18 cellular contexts compared by ENCODE assay signal in genomic region chr7:150722403-150723065, GRCh38. TPM values are rescaled to one million over a fixed set of nuclear protein-coding genes. Genes with fewer than 3 reads are reported as not detected.
A peak's percentile ranks its signal among the peaks of the same experiment; 100 is the strongest.
DNase-seq lines count a peak whose midpoint lies in the region; ATAC-seq, FAIRE-seq and TF ChIP-seq lines count a peak whose summit lies in the region.
"Had no signal": no experiment of that assay in that cellular context is flagged by ENCODE, and none has a peak within 500 bp of the region (broad histone marks: within the 10 kb centered on the region; RNA-seq: fewer than 3 reads in every experiment).

No MANE protein-coding gene starts in this region.

- H3K36me3 ChIP-seq in tibial nerve, result peaks cover 0 to 7% (median 0%) of the 10 kb centered on the region in 3 donors
- H3K36me3 ChIP-seq: BE2C had no signal

- no peak for TF ChIP-seq EP300 in tibial nerve (IDR thresholded peaks at IDR 0.05)

- H3K4me3 ChIP-seq in tibial nerve, result no peak overlapping the region
- H3K4me3 ChIP-seq: tibial artery had no signal

- peaks cover 62% of the 10 kb centered on the region for H3K4me1 Mint-ChIP-seq in CD14-positive monocyte
- peaks cover 54 to 59% of the 10 kb centered on the region in 2 donors for H3K4me1 Mint-ChIP-seq in natural killer cell treated with Interleukin-12 subunit alpha and Interleukin-12 subunit beta and Interleukin-15 and Interleukin-18, amount 100 ng/mL, for 72 hours (ENCODE audit: low read depth in 2 of 2)
- H3K4me1 Mint-ChIP-seq: activated B cell treated with CpG ODN at 0.5 μM for 24 hours had no signal

- H3K4me1 ChIP-seq in tibial nerve, result peaks cover 0 to 9% (median 0%) of the 10 kb centered on the region in 4 donors
- H3K4me1 ChIP-seq: BE2C, tibial artery had no signal

- intact Hi-C loops in CD14-positive monocyte (cut with micrococcal nuclease), result no loop called here

- DNase-seq in CD14-positive monocyte (ENCODE audit: low spot score) (no peak), GM12892 (ENCODE audit: insufficient read length) (no peak), ecto neural progenitor cell (ENCODE audit: low spot score) (peak; percentile 32), germinal center (ENCODE audit: low spot score) (no peak), tibial nerve (ENCODE audit: low spot score in 2 of 2) (no peak), SK-N-DZ (ENCODE audit: low spot score) (no peak), H4 (ENCODE audit: low spot score) (no peak)
- no peak for DNase-seq in natural killer cell treated with Interleukin-12 subunit alpha and Interleukin-12 subunit beta and Interleukin-15 and Interleukin-18, amount 100 ng/mL, for 72 hours (ENCODE audit: low spot score)
- DNase-seq: activated B cell treated with CpG ODN at 0.5 μM for 24 hours; activated CD8-positive, alpha-beta memory T cell treated with anti-CD3 and anti-CD28 coated beads, Interleukin-2, amount 50 U/mL, for 48 hours; BE2C; cortex of kidney; mesendoderm; stimulated activated CD4-positive, alpha-beta T cell treated with anti-CD3 and anti-CD28 coated beads, Interleukin-12 subunit alpha, Interleukin-12 subunit beta, amount 100 ng/mL, for 4 hours; tibial artery had no signal

- H3K4me3 Mint-ChIP-seq in CD14-positive monocyte, result peak overlapping the region; percentile 34 to 61
- H3K4me3 Mint-ChIP-seq in natural killer cell treated with Interleukin-12 subunit alpha and Interleukin-12 subunit beta and Interleukin-15 and Interleukin-18, amount 100 ng/mL, for 72 hours, result no peak overlapping the region
- H3K4me3 Mint-ChIP-seq: activated B cell treated with CpG ODN at 0.5 μM for 24 hours had no signal

- peaks cover under 1 to 7% (median 2%) of the 10 kb centered on the region in 7 donors for H3K9me3 Mint-ChIP-seq in CD14-positive monocyte
- H3K9me3 Mint-ChIP-seq in natural killer cell treated with Interleukin-12 subunit alpha and Interleukin-12 subunit beta and Interleukin-15 and Interleukin-18, amount 100 ng/mL, for 72 hours, result peaks cover 1% of the 10 kb centered on the region

- TF ChIP-seq CTCF in CD14-positive monocyte (IDR thresholded peaks at IDR 0.05) (no peak), tibial nerve (IDR thresholded peaks at IDR 0.05) (no peak)

- no peak for TF ChIP-seq POLR2A in GM12892 (IDR thresholded peaks at IDR 0.05; ENCODE audit: low read depth, low read length)
- TF ChIP-seq POLR2A in tibial nerve (IDR thresholded peaks at IDR 0.05), result no peak

- ATAC-seq in natural killer cell treated with Interleukin-12 subunit alpha and Interleukin-12 subunit beta and Interleukin-15 and Interleukin-18, amount 100 ng/mL, for 72 hours, result no peak

- peaks cover 62 to 66% of the 10 kb centered on the region in 2 donors for H3K36me3 Mint-ChIP-seq in CD14-positive monocyte
- peaks cover 63% of the 10 kb centered on the region for H3K36me3 Mint-ChIP-seq in natural killer cell treated with Interleukin-12 subunit alpha and Interleukin-12 subunit beta and Interleukin-15 and Interleukin-18, amount 100 ng/mL, for 72 hours

- FAIRE-seq in GM12892 (lab: Jason Lieb, UNC), result peak; percentile 27
- FAIRE-seq: HTR-8/SVneo had no signal

- no peaks in the 10 kb centered on the region for H3K27me3 Mint-ChIP-seq in CD14-positive monocyte (ENCODE audit: low read depth in 3 of 3)
- no peaks in the 10 kb centered on the region for H3K27me3 Mint-ChIP-seq in natural killer cell treated with Interleukin-12 subunit alpha and Interleukin-12 subunit beta and Interleukin-15 and Interleukin-18, amount 100 ng/mL, for 72 hours

- H3K27me3 ChIP-seq in tibial nerve, result no peaks in the 10 kb centered on the region
- H3K27me3 ChIP-seq: tibial artery had no signal

- H3K27ac ChIP-seq in tibial nerve, result peak overlapping the region in 2 of 4 donors; percentile 24 to 59
- H3K27ac ChIP-seq: tibial artery had no signal

- WGBS in tibial nerve, 2 donors, result 25 to 42% methylated on average over 13 of the region's 13 CpGs

- peaks cover 0 to 12% (median 0%) of the 10 kb centered on the region in 4 donors for H3K9me3 ChIP-seq in tibial nerve
- H3K9me3 ChIP-seq: BE2C had no signal

- peak overlapping the region in 5 of 7 donors; percentile 10 to 81 (median 53) for H3K27ac Mint-ChIP-seq in CD14-positive monocyte
- peak overlapping the region; percentile 40 to 60 for H3K27ac Mint-ChIP-seq in natural killer cell treated with Interleukin-12 subunit alpha and Interleukin-12 subunit beta and Interleukin-15 and Interleukin-18, amount 100 ng/mL, for 72 hours
- H3K27ac Mint-ChIP-seq: activated B cell treated with CpG ODN at 0.5 μM for 24 hours had no signal

RNA-seq across cellular contexts. Expression of gene GIMAP1, which starts 6.1 kb away (rescaled TPM):
- polyA plus RNA-seq in CD14-positive monocyte, result 10 to 100 TPM; 11.4 to 19.6 TPM
- 1.3 TPM for polyA plus RNA-seq in GM12892 (2012; ENCODE audit: missing spikeins)
- 1 to 10 TPM; 6.6 to 8.8 TPM for total RNA-seq in natural killer cell treated with Interleukin-12 subunit alpha and Interleukin-12 subunit beta and Interleukin-15 and Interleukin-18, amount 100 ng/mL, for 72 hours
- 10 to 100 TPM in 1 of 4 donors, 1 to 10 TPM in 3; 4.0 to 10.4 (median 8.4) TPM for total RNA-seq in tibial nerve
- polyA plus RNA-seq in SK-N-DZ (2014; cell fraction: cytosol; rRNA removed), result not detected in 2 replicates
- not detected in 2 replicates for polyA plus RNA-seq in SK-N-DZ (2014; cell fraction: nucleus; rRNA removed)
- total RNA-seq in H4 (2014; rRNA removed; shearing (Covaris generic)), result not detected in 2 replicates
- total RNA-seq: osteocyte had no signal

RNA-seq across cellular contexts. Expression of gene GIMAP5, which starts 14.7 kb away (rescaled TPM):
- 10 to 100 TPM; 14.4 to 17.1 TPM for polyA plus RNA-seq in CD14-positive monocyte
- 25.7 TPM for polyA plus RNA-seq in GM12892 (2012; ENCODE audit: missing spikeins)
- 100 to 1,000 TPM in 1 of 2 donors, 10 to 100 TPM in 1; 75.5 to 136 TPM for total RNA-seq in natural killer cell treated with Interleukin-12 subunit alpha and Interleukin-12 subunit beta and Interleukin-15 and Interleukin-18, amount 100 ng/mL, for 72 hours
- 10 to 100 TPM; 22.0 to 36.7 (median 33.4) TPM for total RNA-seq in tibial nerve
- not detected in 2 replicates for polyA plus RNA-seq in SK-N-DZ (2014; cell fraction: cytosol; rRNA removed)
- not detected in 2 replicates for polyA plus RNA-seq in SK-N-DZ (2014; cell fraction: nucleus; rRNA removed)
- 0.12 and 1.2 TPM in 2 replicates for total RNA-seq in H4 (2014; rRNA removed; shearing (Covaris generic))
- total RNA-seq: fibroblast of lung, osteocyte had no signal
- polyA plus RNA-seq: fibroblast of lung had no signal

RNA-seq across cellular contexts. Expression of gene GIMAP2, which starts 37.0 kb away (rescaled TPM):
- 10 to 100 TPM; 45.6 to 47.0 TPM for polyA plus RNA-seq in CD14-positive monocyte
- 29.7 TPM for polyA plus RNA-seq in GM12892 (2012; ENCODE audit: missing spikeins)
- 10 to 100 TPM; 26.1 to 39.2 TPM for total RNA-seq in natural killer cell treated with Interleukin-12 subunit alpha and Interleukin-12 subunit beta and Interleukin-15 and Interleukin-18, amount 100 ng/mL, for 72 hours
- 10 to 100 TPM in 1 of 4 donors, 1 to 10 TPM in 3; 6.3 to 22.0 (median 7.8) TPM for total RNA-seq in tibial nerve
- polyA plus RNA-seq in SK-N-DZ (2014; cell fraction: cytosol; rRNA removed), result not detected in 2 replicates
- not detected in 2 replicates for polyA plus RNA-seq in SK-N-DZ (2014; cell fraction: nucleus; rRNA removed)
- total RNA-seq in H4 (2014; rRNA removed; shearing (Covaris generic)), result 19.7 and 22.0 TPM in 2 replicates
- total RNA-seq: osteocyte had no signal

Comparison
In these comparisons a context has a peak if more than half of its experiments do, and no peak if none do; other contexts are left out.
1. RNA of gene GIMAP5, which starts 14.7 kb away (total RNA-seq): 75.5 to 136 TPM in natural killer cell treated with Interleukin-12 subunit alpha and Interleukin-12 subunit beta and Interleukin-15 and Interleukin-18, amount 100 ng/mL, for 72 hours and 22.0 to 36.7 TPM in tibial nerve; 0.12 to 1.2 TPM in H4; every median in the first group is over 10 times any median in the second.